Comparison of ENCODE assay signal across 1 cellular context in the genomic region with DNA sequence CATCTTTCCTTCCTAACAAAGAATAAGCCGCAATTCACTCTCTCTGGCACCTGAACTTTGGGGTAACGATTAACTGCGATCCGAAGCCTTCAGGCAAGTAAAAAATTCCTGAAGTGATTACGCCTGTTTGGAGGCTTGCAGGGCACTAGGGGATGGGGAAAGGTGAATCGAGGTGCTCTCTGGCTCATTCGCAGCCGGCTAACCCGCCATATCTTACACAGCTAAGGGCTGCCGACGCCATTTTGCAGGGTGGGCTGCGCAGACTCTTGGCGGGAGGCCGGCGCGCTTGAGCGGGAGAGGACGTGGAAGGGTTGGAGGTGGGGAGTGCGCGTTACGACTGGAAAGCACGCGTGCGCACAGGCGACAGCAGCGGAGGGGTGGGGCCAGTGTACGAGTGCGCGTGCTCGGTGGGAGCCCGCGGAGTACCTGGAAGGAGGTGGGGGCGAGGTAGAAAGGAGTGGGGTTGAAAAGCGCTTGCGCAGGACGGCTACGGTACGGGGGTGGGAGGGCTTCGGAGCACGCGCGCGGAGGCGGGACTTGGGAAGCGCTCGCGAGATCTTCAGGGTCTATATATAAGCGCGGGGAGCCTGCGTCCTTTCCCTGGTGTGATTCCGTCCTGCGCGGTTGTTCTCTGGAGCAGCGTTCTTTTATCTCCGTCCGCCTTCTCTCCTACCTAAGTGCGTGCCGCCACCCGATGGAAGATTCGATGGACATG.
A peak's percentile ranks its signal among the peaks of the same experiment; 100 is the strongest.
TF ChIP-seq lines count a peak whose summit lies in the region.

A gene with protein sequence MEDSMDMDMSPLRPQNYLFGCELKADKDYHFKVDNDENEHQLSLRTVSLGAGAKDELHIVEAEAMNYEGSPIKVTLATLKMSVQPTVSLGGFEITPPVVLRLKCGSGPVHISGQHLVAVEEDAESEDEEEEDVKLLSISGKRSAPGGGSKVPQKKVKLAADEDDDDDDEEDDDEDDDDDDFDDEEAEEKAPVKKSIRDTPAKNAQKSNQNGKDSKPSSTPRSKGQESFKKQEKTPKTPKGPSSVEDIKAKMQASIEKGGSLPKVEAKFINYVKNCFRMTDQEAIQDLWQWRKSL (plus strand): TSS at position 595 of the 715 bp plus-strand sequence. CDS start 100 bp downstream, at position 695.

TF ChIP-seq in K562, 482 proteins besides CTCF, POLR2A, EP300 and RAD21 (continued from another document and continues in another):
- TF ChIP-seq, protein P1, sequence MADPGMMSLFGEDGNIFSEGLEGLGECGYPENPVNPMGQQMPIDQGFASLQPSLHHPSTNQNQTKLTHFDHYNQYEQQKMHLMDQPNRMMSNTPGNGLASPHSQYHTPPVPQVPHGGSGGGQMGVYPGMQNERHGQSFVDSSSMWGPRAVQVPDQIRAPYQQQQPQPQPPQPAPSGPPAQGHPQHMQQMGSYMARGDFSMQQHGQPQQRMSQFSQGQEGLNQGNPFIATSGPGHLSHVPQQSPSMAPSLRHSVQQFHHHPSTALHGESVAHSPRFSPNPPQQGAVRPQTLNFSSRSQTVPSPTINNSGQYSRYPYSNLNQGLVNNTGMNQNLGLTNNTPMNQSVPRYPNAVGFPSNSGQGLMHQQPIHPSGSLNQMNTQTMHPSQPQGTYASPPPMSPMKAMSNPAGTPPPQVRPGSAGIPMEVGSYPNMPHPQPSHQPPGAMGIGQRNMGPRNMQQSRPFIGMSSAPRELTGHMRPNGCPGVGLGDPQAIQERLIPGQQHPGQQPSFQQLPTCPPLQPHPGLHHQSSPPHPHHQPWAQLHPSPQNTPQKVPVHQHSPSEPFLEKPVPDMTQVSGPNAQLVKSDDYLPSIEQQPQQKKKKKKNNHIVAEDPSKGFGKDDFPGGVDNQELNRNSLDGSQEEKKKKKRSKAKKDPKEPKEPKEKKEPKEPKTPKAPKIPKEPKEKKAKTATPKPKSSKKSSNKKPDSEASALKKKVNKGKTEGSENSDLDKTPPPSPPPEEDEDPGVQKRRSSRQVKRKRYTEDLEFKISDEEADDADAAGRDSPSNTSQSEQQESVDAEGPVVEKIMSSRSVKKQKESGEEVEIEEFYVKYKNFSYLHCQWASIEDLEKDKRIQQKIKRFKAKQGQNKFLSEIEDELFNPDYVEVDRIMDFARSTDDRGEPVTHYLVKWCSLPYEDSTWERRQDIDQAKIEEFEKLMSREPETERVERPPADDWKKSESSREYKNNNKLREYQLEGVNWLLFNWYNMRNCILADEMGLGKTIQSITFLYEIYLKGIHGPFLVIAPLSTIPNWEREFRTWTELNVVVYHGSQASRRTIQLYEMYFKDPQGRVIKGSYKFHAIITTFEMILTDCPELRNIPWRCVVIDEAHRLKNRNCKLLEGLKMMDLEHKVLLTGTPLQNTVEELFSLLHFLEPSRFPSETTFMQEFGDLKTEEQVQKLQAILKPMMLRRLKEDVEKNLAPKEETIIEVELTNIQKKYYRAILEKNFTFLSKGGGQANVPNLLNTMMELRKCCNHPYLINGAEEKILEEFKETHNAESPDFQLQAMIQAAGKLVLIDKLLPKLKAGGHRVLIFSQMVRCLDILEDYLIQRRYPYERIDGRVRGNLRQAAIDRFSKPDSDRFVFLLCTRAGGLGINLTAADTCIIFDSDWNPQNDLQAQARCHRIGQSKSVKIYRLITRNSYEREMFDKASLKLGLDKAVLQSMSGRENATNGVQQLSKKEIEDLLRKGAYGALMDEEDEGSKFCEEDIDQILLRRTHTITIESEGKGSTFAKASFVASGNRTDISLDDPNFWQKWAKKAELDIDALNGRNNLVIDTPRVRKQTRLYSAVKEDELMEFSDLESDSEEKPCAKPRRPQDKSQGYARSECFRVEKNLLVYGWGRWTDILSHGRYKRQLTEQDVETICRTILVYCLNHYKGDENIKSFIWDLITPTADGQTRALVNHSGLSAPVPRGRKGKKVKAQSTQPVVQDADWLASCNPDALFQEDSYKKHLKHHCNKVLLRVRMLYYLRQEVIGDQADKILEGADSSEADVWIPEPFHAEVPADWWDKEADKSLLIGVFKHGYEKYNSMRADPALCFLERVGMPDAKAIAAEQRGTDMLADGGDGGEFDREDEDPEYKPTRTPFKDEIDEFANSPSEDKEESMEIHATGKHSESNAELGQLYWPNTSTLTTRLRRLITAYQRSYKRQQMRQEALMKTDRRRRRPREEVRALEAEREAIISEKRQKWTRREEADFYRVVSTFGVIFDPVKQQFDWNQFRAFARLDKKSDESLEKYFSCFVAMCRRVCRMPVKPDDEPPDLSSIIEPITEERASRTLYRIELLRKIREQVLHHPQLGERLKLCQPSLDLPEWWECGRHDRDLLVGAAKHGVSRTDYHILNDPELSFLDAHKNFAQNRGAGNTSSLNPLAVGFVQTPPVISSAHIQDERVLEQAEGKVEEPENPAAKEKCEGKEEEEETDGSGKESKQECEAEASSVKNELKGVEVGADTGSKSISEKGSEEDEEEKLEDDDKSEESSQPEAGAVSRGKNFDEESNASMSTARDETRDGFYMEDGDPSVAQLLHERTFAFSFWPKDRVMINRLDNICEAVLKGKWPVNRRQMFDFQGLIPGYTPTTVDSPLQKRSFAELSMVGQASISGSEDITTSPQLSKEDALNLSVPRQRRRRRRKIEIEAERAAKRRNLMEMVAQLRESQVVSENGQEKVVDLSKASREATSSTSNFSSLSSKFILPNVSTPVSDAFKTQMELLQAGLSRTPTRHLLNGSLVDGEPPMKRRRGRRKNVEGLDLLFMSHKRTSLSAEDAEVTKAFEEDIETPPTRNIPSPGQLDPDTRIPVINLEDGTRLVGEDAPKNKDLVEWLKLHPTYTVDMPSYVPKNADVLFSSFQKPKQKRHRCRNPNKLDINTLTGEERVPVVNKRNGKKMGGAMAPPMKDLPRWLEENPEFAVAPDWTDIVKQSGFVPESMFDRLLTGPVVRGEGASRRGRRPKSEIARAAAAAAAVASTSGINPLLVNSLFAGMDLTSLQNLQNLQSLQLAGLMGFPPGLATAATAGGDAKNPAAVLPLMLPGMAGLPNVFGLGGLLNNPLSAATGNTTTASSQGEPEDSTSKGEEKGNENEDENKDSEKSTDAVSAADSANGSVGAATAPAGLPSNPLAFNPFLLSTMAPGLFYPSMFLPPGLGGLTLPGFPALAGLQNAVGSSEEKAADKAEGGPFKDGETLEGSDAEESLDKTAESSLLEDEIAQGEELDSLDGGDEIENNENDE (IDR thresholded peaks at IDR 0.05; ENCODE audit: low read depth, low read length) = no peak
- TF ChIP-seq GABPA (tag; conservative IDR thresholded peaks at IDR 0.05; ENCODE audit: low read depth) = no peak
- no peak for TF ChIP-seq ZNF140 (CRISPR knock-in tag; IDR thresholded peaks at IDR 0.05)
- peak; percentile 93 for TF ChIP-seq POLR2AphosphoS5 (IDR thresholded peaks at IDR 0.05; ENCODE audit: control insufficient read depth, insufficient read depth, low read depth, low read length)
- TF ChIP-seq, protein P2, sequence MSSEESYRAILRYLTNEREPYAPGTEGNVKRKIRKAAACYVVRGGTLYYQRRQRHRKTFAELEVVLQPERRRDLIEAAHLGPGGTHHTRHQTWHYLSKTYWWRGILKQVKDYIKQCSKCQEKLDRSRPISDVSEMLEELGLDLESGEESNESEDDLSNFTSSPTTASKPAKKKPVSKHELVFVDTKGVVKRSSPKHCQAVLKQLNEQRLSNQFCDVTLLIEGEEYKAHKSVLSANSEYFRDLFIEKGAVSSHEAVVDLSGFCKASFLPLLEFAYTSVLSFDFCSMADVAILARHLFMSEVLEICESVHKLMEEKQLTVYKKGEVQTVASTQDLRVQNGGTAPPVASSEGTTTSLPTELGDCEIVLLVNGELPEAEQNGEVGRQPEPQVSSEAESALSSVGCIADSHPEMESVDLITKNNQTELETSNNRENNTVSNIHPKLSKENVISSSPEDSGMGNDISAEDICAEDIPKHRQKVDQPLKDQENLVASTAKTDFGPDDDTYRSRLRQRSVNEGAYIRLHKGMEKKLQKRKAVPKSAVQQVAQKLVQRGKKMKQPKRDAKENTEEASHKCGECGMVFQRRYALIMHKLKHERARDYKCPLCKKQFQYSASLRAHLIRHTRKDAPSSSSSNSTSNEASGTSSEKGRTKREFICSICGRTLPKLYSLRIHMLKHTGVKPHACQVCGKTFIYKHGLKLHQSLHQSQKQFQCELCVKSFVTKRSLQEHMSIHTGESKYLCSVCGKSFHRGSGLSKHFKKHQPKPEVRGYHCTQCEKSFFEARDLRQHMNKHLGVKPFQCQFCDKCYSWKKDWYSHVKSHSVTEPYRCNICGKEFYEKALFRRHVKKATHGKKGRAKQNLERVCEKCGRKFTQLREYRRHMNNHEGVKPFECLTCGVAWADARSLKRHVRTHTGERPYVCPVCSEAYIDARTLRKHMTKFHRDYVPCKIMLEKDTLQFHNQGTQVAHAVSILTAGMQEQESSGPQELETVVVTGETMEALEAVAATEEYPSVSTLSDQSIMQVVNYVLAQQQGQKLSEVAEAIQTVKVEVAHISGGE (CRISPR knock-in tag; IDR thresholded peaks at IDR 0.05) = no peak
- TF ChIP-seq, protein P3, sequence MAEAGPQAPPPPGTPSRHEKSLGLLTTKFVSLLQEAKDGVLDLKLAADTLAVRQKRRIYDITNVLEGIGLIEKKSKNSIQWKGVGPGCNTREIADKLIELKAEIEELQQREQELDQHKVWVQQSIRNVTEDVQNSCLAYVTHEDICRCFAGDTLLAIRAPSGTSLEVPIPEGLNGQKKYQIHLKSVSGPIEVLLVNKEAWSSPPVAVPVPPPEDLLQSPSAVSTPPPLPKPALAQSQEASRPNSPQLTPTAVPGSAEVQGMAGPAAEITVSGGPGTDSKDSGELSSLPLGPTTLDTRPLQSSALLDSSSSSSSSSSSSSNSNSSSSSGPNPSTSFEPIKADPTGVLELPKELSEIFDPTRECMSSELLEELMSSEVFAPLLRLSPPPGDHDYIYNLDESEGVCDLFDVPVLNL (CRISPR knock-in tag; IDR thresholded peaks at IDR 0.05; ENCODE audit: low read depth) = peak; percentile 93
- TF ChIP-seq RAD51 (IDR thresholded peaks at IDR 0.05; ENCODE audit: borderline replicate concordance, low read depth) = no peak
- TF ChIP-seq, protein P4, sequence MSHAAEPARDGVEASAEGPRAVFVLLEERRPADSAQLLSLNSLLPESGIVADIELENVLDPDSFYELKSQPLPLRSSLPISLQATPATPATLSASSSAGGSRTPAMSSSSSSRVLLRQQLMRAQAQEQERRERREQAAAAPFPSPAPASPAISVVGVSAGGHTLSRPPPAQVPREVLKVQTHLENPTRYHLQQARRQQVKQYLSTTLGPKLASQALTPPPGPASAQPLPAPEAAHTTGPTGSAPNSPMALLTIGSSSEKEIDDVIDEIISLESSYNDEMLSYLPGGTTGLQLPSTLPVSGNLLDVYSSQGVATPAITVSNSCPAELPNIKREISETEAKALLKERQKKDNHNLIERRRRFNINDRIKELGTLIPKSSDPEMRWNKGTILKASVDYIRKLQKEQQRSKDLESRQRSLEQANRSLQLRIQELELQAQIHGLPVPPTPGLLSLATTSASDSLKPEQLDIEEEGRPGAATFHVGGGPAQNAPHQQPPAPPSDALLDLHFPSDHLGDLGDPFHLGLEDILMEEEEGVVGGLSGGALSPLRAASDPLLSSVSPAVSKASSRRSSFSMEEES (CRISPR knock-in tag; IDR thresholded peaks at IDR 0.05) = no peak
- peak; percentile 61 for TF ChIP-seq HNRNPLL (IDR thresholded peaks at IDR 0.05; ENCODE audit: low read depth, low read length, poor library complexity, severe bottlenecking)
- peak; percentile 99 for TF ChIP-seq NRF1 (conservative IDR thresholded peaks at IDR 0.05 in 1 of 2, IDR thresholded peaks at IDR 0.05 in 1 of 2)
- no peak; the same call in 1 of the 2 replicates for TF ChIP-seq HNRNPL (IDR thresholded peaks at IDR 0.05; ENCODE audit: low read depth, low read length)
- TF ChIP-seq, protein P5, sequence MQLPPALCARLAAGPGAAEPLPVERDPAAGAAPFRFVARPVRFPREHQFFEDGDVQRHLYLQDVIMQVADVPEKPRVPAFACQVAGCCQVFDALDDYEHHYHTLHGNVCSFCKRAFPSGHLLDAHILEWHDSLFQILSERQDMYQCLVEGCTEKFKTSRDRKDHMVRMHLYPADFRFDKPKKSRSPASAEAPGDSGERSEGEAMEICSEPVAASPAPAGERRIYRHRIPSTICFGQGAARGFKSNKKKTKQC (CRISPR knock-in tag; IDR thresholded peaks at IDR 0.05) = peak; percentile 89
- no peak for TF ChIP-seq ZNF586 (CRISPR knock-in tag; conservative IDR thresholded peaks at IDR 0.05)
- no peak for TF ChIP-seq ZC3H8 (IDR thresholded peaks at IDR 0.05)
- TF ChIP-seq, protein P6, sequence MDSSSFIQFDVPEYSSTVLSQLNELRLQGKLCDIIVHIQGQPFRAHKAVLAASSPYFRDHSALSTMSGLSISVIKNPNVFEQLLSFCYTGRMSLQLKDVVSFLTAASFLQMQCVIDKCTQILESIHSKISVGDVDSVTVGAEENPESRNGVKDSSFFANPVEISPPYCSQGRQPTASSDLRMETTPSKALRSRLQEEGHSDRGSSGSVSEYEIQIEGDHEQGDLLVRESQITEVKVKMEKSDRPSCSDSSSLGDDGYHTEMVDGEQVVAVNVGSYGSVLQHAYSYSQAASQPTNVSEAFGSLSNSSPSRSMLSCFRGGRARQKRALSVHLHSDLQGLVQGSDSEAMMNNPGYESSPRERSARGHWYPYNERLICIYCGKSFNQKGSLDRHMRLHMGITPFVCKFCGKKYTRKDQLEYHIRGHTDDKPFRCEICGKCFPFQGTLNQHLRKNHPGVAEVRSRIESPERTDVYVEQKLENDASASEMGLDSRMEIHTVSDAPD (CRISPR knock-in tag; IDR thresholded peaks at IDR 0.05) = no peak
- TF ChIP-seq KLF13 (tag; IDR thresholded peaks at IDR 0.05; ENCODE audit: borderline replicate concordance, low read depth) = peak; percentile 30; the same call in 1 of the 2 replicates
- no peak for TF ChIP-seq ATF1 (CRISPR knock-in tag; IDR thresholded peaks at IDR 0.05)
- TF ChIP-seq ATF1 (tag; IDR thresholded peaks at IDR 0.05) = peak; percentile 84
- TF ChIP-seq TFAM (CRISPR knock-in tag; conservative IDR thresholded peaks at IDR 0.05) = no peak
- TF ChIP-seq SAP30 (IDR thresholded peaks at IDR 0.05; ENCODE audit: borderline replicate concordance, insufficient read depth, low read depth, low read length, poor library complexity, severe bottlenecking) = no peak
- no peak for TF ChIP-seq ZNF274 (IDR thresholded peaks at IDR 0.05; ENCODE audit: borderline replicate concordance, low read depth, low read length)
- TF ChIP-seq, protein P7, sequence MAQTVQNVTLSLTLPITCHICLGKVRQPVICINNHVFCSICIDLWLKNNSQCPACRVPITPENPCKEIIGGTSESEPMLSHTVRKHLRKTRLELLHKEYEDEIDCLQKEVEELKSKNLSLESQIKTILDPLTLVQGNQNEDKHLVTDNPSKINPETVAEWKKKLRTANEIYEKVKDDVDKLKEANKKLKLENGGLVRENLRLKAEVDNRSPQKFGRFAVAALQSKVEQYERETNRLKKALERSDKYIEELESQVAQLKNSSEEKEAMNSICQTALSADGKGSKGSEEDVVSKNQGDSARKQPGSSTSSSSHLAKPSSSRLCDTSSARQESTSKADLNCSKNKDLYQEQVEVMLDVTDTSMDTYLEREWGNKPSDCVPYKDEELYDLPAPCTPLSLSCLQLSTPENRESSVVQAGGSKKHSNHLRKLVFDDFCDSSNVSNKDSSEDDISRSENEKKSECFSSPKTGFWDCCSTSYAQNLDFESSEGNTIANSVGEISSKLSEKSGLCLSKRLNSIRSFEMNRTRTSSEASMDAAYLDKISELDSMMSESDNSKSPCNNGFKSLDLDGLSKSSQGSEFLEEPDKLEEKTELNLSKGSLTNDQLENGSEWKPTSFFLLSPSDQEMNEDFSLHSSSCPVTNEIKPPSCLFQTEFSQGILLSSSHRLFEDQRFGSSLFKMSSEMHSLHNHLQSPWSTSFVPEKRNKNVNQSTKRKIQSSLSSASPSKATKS (CRISPR knock-in tag; IDR thresholded peaks at IDR 0.05) = no peak
- peak; percentile 99 for TF ChIP-seq FOXP1 (CRISPR knock-in tag; IDR thresholded peaks at IDR 0.05)
- no peak for TF ChIP-seq TCFL5 (CRISPR knock-in tag; conservative IDR thresholded peaks at IDR 0.05)
- peak; percentile 34 to 71; a peak in 3 of 4 replicates for TF ChIP-seq SIN3A (IDR thresholded peaks at IDR 0.05; ENCODE audit: borderline replicate concordance in 2 of 2, control insufficient read depth in 1 of 2, low read depth in 2 of 2, low read length in 2 of 2)
